ENCODE assay signal across 10 cellular contexts in the genomic region with DNA sequence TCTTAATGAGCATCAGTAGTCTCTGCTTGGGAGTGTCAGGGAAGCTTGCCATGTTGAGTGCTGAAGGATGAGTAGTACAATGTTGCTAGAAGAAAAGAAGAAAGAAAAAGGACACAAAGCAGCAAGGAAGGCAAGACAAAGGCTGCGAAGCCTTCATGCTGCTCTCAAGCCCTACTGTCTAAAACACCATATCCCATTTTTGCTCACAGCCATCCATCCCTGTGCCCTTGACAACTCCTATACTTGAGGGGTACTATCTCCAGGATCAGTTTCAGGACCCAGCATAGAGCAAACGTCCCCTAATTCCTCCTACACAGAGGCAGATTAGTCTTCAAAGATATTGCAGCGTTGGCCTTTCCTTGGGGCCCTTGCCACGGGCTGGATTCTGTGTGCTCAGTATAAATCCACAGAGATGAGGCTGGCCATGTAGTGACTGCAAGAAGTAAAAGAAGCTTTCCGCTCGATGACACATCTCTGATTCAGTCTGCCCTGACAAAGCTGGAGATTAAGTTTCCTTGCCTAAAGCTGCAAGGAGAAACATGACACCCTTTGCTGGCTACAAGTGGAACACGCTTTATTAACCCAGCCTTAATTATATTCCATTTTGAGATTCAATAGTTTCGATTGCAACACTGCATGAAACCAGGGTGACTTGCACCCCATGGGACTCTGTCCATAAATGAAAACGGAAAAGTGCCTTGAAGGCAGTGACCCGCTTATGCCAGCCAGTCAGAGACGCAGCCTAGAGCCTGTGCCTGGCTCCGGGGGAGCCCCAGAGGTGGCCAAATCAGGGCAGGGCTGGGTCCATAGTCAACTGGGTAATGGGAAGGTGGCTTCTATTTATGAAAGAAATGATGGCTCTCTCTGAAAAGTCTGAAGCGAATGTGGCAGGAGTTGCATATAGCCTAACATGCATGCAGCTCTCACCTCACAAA.
DNase-seq lines count a peak whose midpoint lies in the region; ATAC-seq and TF ChIP-seq lines count a peak whose summit lies in the region.
"Had no signal": no experiment of that assay in that cellular context is flagged by ENCODE, and none has a peak within 500 bp of the region (broad histone marks: within the 10 kb centered on the region; RNA-seq: fewer than 3 reads in every experiment).

No MANE protein-coding gene starts in this region.

- H3K4me3 ChIP-seq in MG63: peak overlapping the region; percentile 15; the same call in 1 of the 2 replicates
- peak overlapping the region in 1 of 3 experiments; percentile 9 for H3K4me3 ChIP-seq in mammary epithelial cell (replicated peaks in 1 of 3; ENCODE audit: insufficient read depth in 1 of 3, low read depth in 2 of 3, low read length in 3 of 3)
- H3K4me3 ChIP-seq in neural progenitor cell: no peak overlapping the region

- dilution Hi-C loops in mammary epithelial cell (cut with HindIII; ENCODE audit: low sequenced_read_pairs): loop anchor here (5.0 kb wide), 1 partner anchor 94 kb away; no protein-coding TSS in a partner anchor

- H3K4me3 Mint-ChIP-seq in neural progenitor cell (no peak overlapping the region), T-helper 17 cell (no peak overlapping the region)
- no peak overlapping the region for H3K4me3 Mint-ChIP-seq in stimulated activated memory B cell treated with anti-CD40 and anti-IgM and Interleukin-4, amounts not matched to agents 10 μg/mL and 1 μg/mL and 100 μg/mL, for 72 hours
- H3K4me3 Mint-ChIP-seq in activated naive CD4-positive, alpha-beta T cell treated with anti-CD3 and anti-CD28 coated beads for 36 hours: no peak overlapping the region
- H3K4me3 Mint-ChIP-seq: activated naive CD4-positive, alpha-beta T cell treated with anti-CD3 and anti-CD28 coated beads, Interleukin-2, amount 10 ng/mL, durations not matched to agents 7 days and 5 days had no signal

- H3K9me3 ChIP-seq in MG63 (no peaks in the 10 kb centered on the region), mammary epithelial cell (replicated peaks; ENCODE audit: insufficient read depth, low read length) (no peaks in the 10 kb centered on the region), neural progenitor cell (ENCODE audit: low read depth) (no peaks in the 10 kb centered on the region), T-helper 17 cell (ENCODE audit: control insufficient read depth, low read length, poor library complexity, severe bottlenecking) (no peaks in the 10 kb centered on the region)

- TSS peak; percentile 68 for BruUV-seq in mammary epithelial cell (replicated peaks; lab: Mats Ljungman, UMichigan)

- no peaks in the 10 kb centered on the region for H3K36me3 Mint-ChIP-seq in neural progenitor cell
- no peaks in the 10 kb centered on the region for H3K36me3 Mint-ChIP-seq in stimulated activated memory B cell treated with anti-CD40 and anti-IgM and Interleukin-4, amounts not matched to agents 10 μg/mL and 1 μg/mL and 100 μg/mL, for 72 hours
- no peaks in the 10 kb centered on the region for H3K36me3 Mint-ChIP-seq in activated naive CD4-positive, alpha-beta T cell treated with anti-CD3 and anti-CD28 coated beads for 36 hours (ENCODE audit: low read depth)
- no peaks in the 10 kb centered on the region for H3K36me3 Mint-ChIP-seq in T-helper 17 cell (ENCODE audit: low read depth)
- H3K36me3 Mint-ChIP-seq: activated naive CD4-positive, alpha-beta T cell treated with anti-CD3 and anti-CD28 coated beads, Interleukin-2, amount 10 ng/mL, durations not matched to agents 7 days and 5 days had no signal

- CTCF ChIA-PET in mammary epithelial cell (lab: Charles Lee; ENCODE audit: low non-redundant PET): interaction anchor here (0.6 to 0.8 kb wide), 3 partner anchors 74 to 135 kb away, joined by 5 to 8 read pairs (median 8); no protein-coding TSS in a partner anchor
- CTCF ChIA-PET in activated naive CD4-positive, alpha-beta T cell treated with anti-CD3 and anti-CD28 coated beads for 36 hours (lab: Charles Lee): no interaction called here

- H3K79me2 ChIP-seq in mammary epithelial cell (ENCODE audit: insufficient read depth, low read length) (no peaks in the 10 kb centered on the region), neural progenitor cell (ENCODE audit: low read depth) (no peaks in the 10 kb centered on the region)

- peak overlapping the region; percentile 57 for H2AFZ ChIP-seq in mammary epithelial cell (ENCODE audit: low read depth, low read length)
- H2AFZ ChIP-seq in neural progenitor cell (replicated peaks): no peak overlapping the region

- no peaks in the 10 kb centered on the region for H3K27me3 ChIP-seq in MG63
- no peaks in the 10 kb centered on the region for H3K27me3 ChIP-seq in mammary epithelial cell (ENCODE audit: insufficient read depth, low read length)
- no peaks in the 10 kb centered on the region for H3K27me3 ChIP-seq in neural progenitor cell

- peaks cover 3% of the 10 kb centered on the region for H3F3A ChIP-seq in neural progenitor cell (ENCODE audit: low read depth)

- H3K27ac Mint-ChIP-seq in neural progenitor cell (peak overlapping the region; percentile 70), T-helper 17 cell (no peak overlapping the region)
- H3K27ac Mint-ChIP-seq in stimulated activated memory B cell treated with anti-CD40 and anti-IgM and Interleukin-4, amounts not matched to agents 10 μg/mL and 1 μg/mL and 100 μg/mL, for 72 hours: no peak overlapping the region
- H3K27ac Mint-ChIP-seq in activated naive CD4-positive, alpha-beta T cell treated with anti-CD3 and anti-CD28 coated beads for 36 hours: no peak overlapping the region
- H3K27ac Mint-ChIP-seq: activated naive CD4-positive, alpha-beta T cell treated with anti-CD3 and anti-CD28 coated beads, Interleukin-2, amount 10 ng/mL, durations not matched to agents 7 days and 5 days had no signal

- no peaks in the 10 kb centered on the region for H3K9me3 Mint-ChIP-seq in neural progenitor cell
- H3K9me3 Mint-ChIP-seq in stimulated activated memory B cell treated with anti-CD40 and anti-IgM and Interleukin-4, amounts not matched to agents 10 μg/mL and 1 μg/mL and 100 μg/mL, for 72 hours: no peaks in the 10 kb centered on the region
- H3K9me3 Mint-ChIP-seq in activated naive CD4-positive, alpha-beta T cell treated with anti-CD3 and anti-CD28 coated beads for 36 hours: no peaks in the 10 kb centered on the region
- H3K9me3 Mint-ChIP-seq: activated naive CD4-positive, alpha-beta T cell treated with anti-CD3 and anti-CD28 coated beads, Interleukin-2, amount 10 ng/mL, durations not matched to agents 7 days and 5 days had no signal

- DNase-seq in AG20443 (ENCODE audit: low spot score) (peak; percentile 87), MG63 (peak; percentile 78), mammary epithelial cell (peak; percentile 98), neural progenitor cell (ENCODE audit: low spot score) (peak; percentile 71), Ammon's horn (ENCODE audit: low spot score) (no peak), T-helper 17 cell (no peak)
- no peak for DNase-seq in activated naive CD4-positive, alpha-beta T cell treated with anti-CD3 and anti-CD28 coated beads for 36 hours
- DNase-seq: activated naive CD4-positive, alpha-beta T cell treated with anti-CD3 and anti-CD28 coated beads, Interleukin-2, amount 10 ng/mL, durations not matched to agents 7 days and 5 days; occipital lobe had no signal

- peak overlapping the region; percentile 99 for H3K27ac ChIP-seq in mammary epithelial cell (ENCODE audit: insufficient read depth, low read depth, low read length)
- no peak overlapping the region for H3K27ac ChIP-seq in neural progenitor cell

- peak in 1 of 2 donors; percentile 10 for TF ChIP-seq CTCF in mammary epithelial cell (conservative IDR thresholded peaks at IDR 0.05 in 1 of 2, IDR thresholded peaks at IDR 0.05 in 1 of 2; ENCODE audit: extremely low read depth in 1 of 2, insufficient read depth in 1 of 2, low read depth in 1 of 2, low read length in 2 of 2)
- TF ChIP-seq CTCF in neural progenitor cell (IDR thresholded peaks at IDR 0.05): no peak

- peaks cover 2% of the 10 kb centered on the region for H3K27me3 Mint-ChIP-seq in neural progenitor cell (ENCODE audit: insufficient read depth, low read depth)
- H3K27me3 Mint-ChIP-seq in stimulated activated memory B cell treated with anti-CD40 and anti-IgM and Interleukin-4, amounts not matched to agents 10 μg/mL and 1 μg/mL and 100 μg/mL, for 72 hours: no peaks in the 10 kb centered on the region
- no peaks in the 10 kb centered on the region for H3K27me3 Mint-ChIP-seq in activated naive CD4-positive, alpha-beta T cell treated with anti-CD3 and anti-CD28 coated beads for 36 hours (ENCODE audit: low read depth)
- H3K27me3 Mint-ChIP-seq in T-helper 17 cell: no peaks in the 10 kb centered on the region
- H3K27me3 Mint-ChIP-seq: activated naive CD4-positive, alpha-beta T cell treated with anti-CD3 and anti-CD28 coated beads, Interleukin-2, amount 10 ng/mL, durations not matched to agents 7 days and 5 days had no signal

- H3K4me1 Mint-ChIP-seq in neural progenitor cell (peaks cover 13% of the 10 kb centered on the region), T-helper 17 cell (no peaks in the 10 kb centered on the region)
- no peaks in the 10 kb centered on the region for H3K4me1 Mint-ChIP-seq in stimulated activated memory B cell treated with anti-CD40 and anti-IgM and Interleukin-4, amounts not matched to agents 10 μg/mL and 1 μg/mL and 100 μg/mL, for 72 hours
- no peaks in the 10 kb centered on the region for H3K4me1 Mint-ChIP-seq in activated naive CD4-positive, alpha-beta T cell treated with anti-CD3 and anti-CD28 coated beads for 36 hours (ENCODE audit: low read depth)
- H3K4me1 Mint-ChIP-seq: activated naive CD4-positive, alpha-beta T cell treated with anti-CD3 and anti-CD28 coated beads, Interleukin-2, amount 10 ng/mL, durations not matched to agents 7 days and 5 days had no signal

- no peak for ATAC-seq in stimulated activated memory B cell treated with anti-CD40 and anti-IgM and Interleukin-4, amounts not matched to agents 10 μg/mL and 1 μg/mL and 100 μg/mL, for 72 hours
- no peak for ATAC-seq in T-helper 17 cell

- peaks cover 60% of the 10 kb centered on the region for H3K4me1 ChIP-seq in mammary epithelial cell (ENCODE audit: insufficient read depth, low read length)
- peaks cover 12% of the 10 kb centered on the region for H3K4me1 ChIP-seq in neural progenitor cell

- WGBS in mammary epithelial cell (ENCODE audit: low coverage, missing lambda C conversion rate): 19% methylated on average over 13 of the region's 13 CpGs

- H3K36me3 ChIP-seq in MG63: no peaks in the 10 kb centered on the region
- no peaks in the 10 kb centered on the region for H3K36me3 ChIP-seq in mammary epithelial cell (ENCODE audit: insufficient read depth, low read length)
- H3K36me3 ChIP-seq in neural progenitor cell: no peaks in the 10 kb centered on the region

- peak overlapping the region; percentile 86 for H3K9ac ChIP-seq in mammary epithelial cell (ENCODE audit: insufficient read depth, low read length)
- no peak overlapping the region for H3K9ac ChIP-seq in neural progenitor cell

- in situ Hi-C loops in mammary epithelial cell (cut with MboI; ENCODE audit: low sequenced_read_pairs in 2 of 2): no loop called here

- H4K20me1 ChIP-seq in mammary epithelial cell (ENCODE audit: insufficient read depth, low read length): no peaks in the 10 kb centered on the region
- H4K20me1 ChIP-seq in neural progenitor cell (ENCODE audit: low read depth): no peaks in the 10 kb centered on the region

- peak overlapping the region; percentile 68 for H3K4me2 ChIP-seq in mammary epithelial cell (ENCODE audit: insufficient read depth, low read depth, low read length)
- H3K4me2 ChIP-seq in neural progenitor cell: peak overlapping the region; percentile 54

- intact Hi-C loops in mammary epithelial cell (cut with micrococcal nuclease): loop anchor here (1.0 to 5.0 kb wide), 3 partner anchors 8 to 1064 kb away; a partner anchor contains a TSS
- intact Hi-C loops in activated naive CD4-positive, alpha-beta T cell treated with anti-CD3 and anti-CD28 coated beads for 36 hours (cut with micrococcal nuclease): no loop called here

Comparison
In these comparisons a context has a peak if more than half of its experiments do, and no peak if none do; other contexts are left out.
1. DNase-seq: peak in AG20443 (single experiment), MG63 (single experiment), mammary epithelial cell (single experiment) and neural progenitor cell (single experiment); none in Ammon's horn (single experiment), activated naive CD4-positive, alpha-beta T cell treated with anti-CD3 and anti-CD28 coated beads for 36 hours (single experiment) and T-helper 17 cell (0 of 3).